Comparison of ENCODE assay signal across 10 cellular contexts in genomic region chr9:17528859-17529258, GRCh38. TPM values are rescaled to one million over a fixed set of nuclear protein-coding genes. Genes with fewer than 3 reads are reported as not detected.
DNase-seq lines count a peak whose midpoint lies in the region; ATAC-seq and TF ChIP-seq lines count a peak whose summit lies in the region.
"Had no signal": no experiment of that assay in that cellular context is flagged by ENCODE, and none has a peak within 500 bp of the region (broad histone marks: within the 10 kb centered on the region; RNA-seq: fewer than 3 reads in every experiment).

No MANE protein-coding gene starts in this region.

- CTCF ChIA-PET in CD8-positive, alpha-beta memory T cell (lab: Charles Lee) = no interaction called here

- no peak overlapping the region for H3K4me3 Mint-ChIP-seq in CD8-positive, alpha-beta memory T cell

- ATAC-seq in HG03565 (IDR thresholded peaks at IDR 0.05; ENCODE audit: unreplicated experiment) = no peak
- ATAC-seq in HG02642 (IDR thresholded peaks at IDR 0.05; ENCODE audit: poor library complexity, unreplicated experiment) = no peak

- H3K36me3 Mint-ChIP-seq in CD8-positive, alpha-beta memory T cell = no peaks in the 10 kb centered on the region

- H3K27me3 Mint-ChIP-seq in CD8-positive, alpha-beta memory T cell = no peaks in the 10 kb centered on the region

- H3K4me3 ChIP-seq in AG09309 (ENCODE audit: control insufficient read depth, low read depth, low read length) = no peak overlapping the region
- H3K4me3 ChIP-seq in CD8-positive, alpha-beta memory T cell (ENCODE audit: low read length) = no peak overlapping the region
- H3K4me3 ChIP-seq: SJCRH30 had no signal

- no peaks in the 10 kb centered on the region for H3K27me3 ChIP-seq in CD8-positive, alpha-beta memory T cell (ENCODE audit: insufficient read depth, low read length, poor library complexity, severe bottlenecking)
- H3K27me3 ChIP-seq: SJCRH30 had no signal

- no peak for DNase-seq in AG09309 (ENCODE audit: low read depth)
- DNase-seq in LHCN-M2 (ENCODE audit: low read depth) = peak; percentile 14
- peak; percentile 33 for DNase-seq in SK-MEL-5 (ENCODE audit: low read depth, low spot score)
- peak; percentile 63 for DNase-seq in inferior parietal cortex (ENCODE audit: extremely low spot score)
- no peak for DNase-seq in dedifferentiated amniotic fluid mesenchymal stem cell (ENCODE audit: extremely low spot score)
- DNase-seq in CD8-positive, alpha-beta memory T cell = no peak
- DNase-seq: activated naive CD4-positive, alpha-beta T cell had no signal

- POLR2A ChIA-PET in CD8-positive, alpha-beta memory T cell (lab: Charles Lee) = no interaction called here

- peak; percentile 21 for TF ChIP-seq CTCF in AG09309 (IDR thresholded peaks at IDR 0.05; ENCODE audit: control insufficient read depth, insufficient read depth, low read depth, low read length, missing control alignments)

- no peak overlapping the region for H3K27ac ChIP-seq in CD8-positive, alpha-beta memory T cell (ENCODE audit: low read depth, low read length)
- H3K27ac ChIP-seq: SJCRH30 had no signal

- no peaks in the 10 kb centered on the region for H3K9me3 ChIP-seq in CD8-positive, alpha-beta memory T cell (ENCODE audit: low read length)
- H3K9me3 ChIP-seq: SJCRH30 had no signal

- no peaks in the 10 kb centered on the region for H3K4me1 Mint-ChIP-seq in CD8-positive, alpha-beta memory T cell

- peaks cover 0 to 7% (median 2%) of the 10 kb centered on the region in 5 donors for H3K9me3 Mint-ChIP-seq in CD8-positive, alpha-beta memory T cell

- no peaks in the 10 kb centered on the region for H3K4me1 ChIP-seq in CD8-positive, alpha-beta memory T cell (ENCODE audit: insufficient read depth, low read length)
- H3K4me1 ChIP-seq: SJCRH30 had no signal

- H3K36me3 ChIP-seq in CD8-positive, alpha-beta memory T cell (ENCODE audit: insufficient read depth, low read length) = no peaks in the 10 kb centered on the region
- H3K36me3 ChIP-seq: SJCRH30 had no signal

- in situ Hi-C loops in SK-MEL-5 (cut with HindIII; ENCODE audit: low pct_unique_long_range_greater_than_20kb, low sequenced_read_pairs) = no loop called here

- no peak overlapping the region for H3K27ac Mint-ChIP-seq in CD8-positive, alpha-beta memory T cell

RNA-seq across cellular contexts. Expression of gene SH3GL2, which starts 50.0 kb away (rescaled TPM):
- 0.19 TPM in 1 of 2 replicates, not detected in the other for total RNA-seq in LHCN-M2 (2014; rRNA removed)
- polyA plus RNA-seq in LHCN-M2 (2012) = not detected
- total RNA-seq in SK-MEL-5 (2014; rRNA removed; shearing (Covaris generic)) = not detected in 2 replicates
- polyA plus RNA-seq in SK-MEL-5 (2015; cell fraction: cytosol; rRNA removed) = 0.25 TPM in 1 of 2 replicates, not detected in the other
- polyA plus RNA-seq in SK-MEL-5 (2015; cell fraction: nucleus; rRNA removed) = not detected in 2 replicates
- total RNA-seq in CD8-positive, alpha-beta memory T cell = not detected
- not detected for polyA plus RNA-seq in CD8-positive, alpha-beta memory T cell

Comparison
In these comparisons a context has a peak if more than half of its experiments do, and no peak if none do; other contexts are left out.
1. DNase-seq: peak in LHCN-M2 (single experiment), SK-MEL-5 (single experiment) and inferior parietal cortex (single experiment); none in AG09309 (single experiment), dedifferentiated amniotic fluid mesenchymal stem cell (single experiment) and CD8-positive, alpha-beta memory T cell (0 of 5).